8 cellular contexts compared by ENCODE assay signal in genomic region chr1:44406761-44407429, GRCh38. TPM values are rescaled to one million over a fixed set of nuclear protein-coding genes. Genes with fewer than 3 reads are reported as not detected.
A peak's percentile ranks its signal among the peaks of the same experiment; 100 is the strongest.
DNase-seq lines count a peak whose midpoint lies in the region; ATAC-seq, FAIRE-seq and TF ChIP-seq lines count a peak whose summit lies in the region.

No MANE protein-coding gene starts in this region.

- peaks cover 32% of the 10 kb centered on the region for H3K4me1 ChIP-seq in CD8-positive, alpha-beta memory T cell (ENCODE audit: insufficient read depth, low read length)
- H3K4me1 ChIP-seq in PC-9 (replicated peaks; ENCODE audit: insufficient read depth) (no peaks in the 10 kb centered on the region; the same call in 1 of the 2 replicates), pancreas (peaks cover 8 to 17% (median 8%) of the 10 kb centered on the region in 3 donors), adrenal gland (replicated peaks in 1 of 2) (peaks cover 14 to 27% of the 10 kb centered on the region in 2 donors)

- no peaks in the 10 kb centered on the region for H3K79me2 ChIP-seq in PC-9 (ENCODE audit: low read depth)

- TF ChIP-seq CTCF in PC-9 (conservative IDR thresholded peaks at IDR 0.05) (no peak), endothelial cell (IDR thresholded peaks at IDR 0.05; ENCODE audit: unreplicated experiment) (no peak), pancreas (IDR thresholded peaks at IDR 0.05) (no peak), adrenal gland (IDR thresholded peaks at IDR 0.05) (no peak)

- no peaks in the 10 kb centered on the region for H3K36me3 ChIP-seq in CD8-positive, alpha-beta memory T cell (ENCODE audit: insufficient read depth, low read length)
- H3K36me3 ChIP-seq in PC-9 (ENCODE audit: low read depth) (no peaks in the 10 kb centered on the region), pancreas (no peaks in the 10 kb centered on the region), adrenal gland (replicated peaks in 1 of 2) (no peaks in the 10 kb centered on the region)

- intact Hi-C loops in PC-9 (cut with micrococcal nuclease; ENCODE audit: unreplicated experiment): loop anchor here (10.0 kb wide), 1 partner anchor 188 kb away; no protein-coding TSS in a partner anchor
- intact Hi-C loops in pancreas (cut with DNase I): no loop called here
- intact Hi-C loops in adrenal gland (cut with DNase I): no loop called here

- no peak for TF ChIP-seq POLR2A in adrenal gland (IDR thresholded peaks at IDR 0.05)

- H3K9me3 Mint-ChIP-seq in CD8-positive, alpha-beta memory T cell: peaks cover 0 to 11% (median 3%) of the 10 kb centered on the region in 5 donors
- H3K9me3 Mint-ChIP-seq in endothelial cell (ENCODE audit: unreplicated experiment): no peaks in the 10 kb centered on the region

- peaks cover 44 to 60% of the 10 kb centered on the region in 2 donors for H3K27me3 Mint-ChIP-seq in CD8-positive, alpha-beta memory T cell
- H3K27me3 Mint-ChIP-seq in endothelial cell (ENCODE audit: unreplicated experiment): peaks cover 4% of the 10 kb centered on the region

- peak in 2 of 5 donors; percentile 3 to 7 for DNase-seq in CD8-positive, alpha-beta memory T cell
- DNase-seq in PC-9 (peak in 1 of 2 experiments; percentile 9), endothelial cell (ENCODE audit: low spot score) (peak; percentile 31), pancreas (peak in 2 of 6 donors; percentile 58 to 82), adrenal gland (no peak), GDM1 (lab: John Stamatoyannopoulos, UW) (no peak)

- no peaks in the 10 kb centered on the region for H3K9me3 ChIP-seq in CD8-positive, alpha-beta memory T cell (ENCODE audit: low read length)
- H3K9me3 ChIP-seq in PC-9 (ENCODE audit: insufficient read depth, low read depth) (no peaks in the 10 kb centered on the region), pancreas (no peaks in the 10 kb centered on the region), adrenal gland (replicated peaks in 1 of 3) (no peaks in the 10 kb centered on the region)

- CTCF ChIA-PET in CD8-positive, alpha-beta memory T cell (lab: Charles Lee): no interaction called here
- CTCF ChIA-PET in PC-9 (lab: Charles Lee): interaction anchor here (0.6 kb wide), 1 partner anchor 585 kb away, joined by 5 read pairs; no protein-coding TSS in a partner anchor

- H3K36me3 Mint-ChIP-seq in CD8-positive, alpha-beta memory T cell: no peaks in the 10 kb centered on the region
- H3K36me3 Mint-ChIP-seq in endothelial cell (ENCODE audit: low read depth, unreplicated experiment): no peaks in the 10 kb centered on the region

- H3K4me3 ChIP-seq in CD8-positive, alpha-beta memory T cell (ENCODE audit: low read length): no peak overlapping the region
- peak overlapping the region; percentile 68; the same call in 1 of the 2 replicates for H3K4me3 ChIP-seq in PC-9
- peak overlapping the region in 2 of 4 donors; percentile 31 to 39 for H3K4me3 ChIP-seq in pancreas
- H3K4me3 ChIP-seq in adrenal gland: peak overlapping the region in 1 of 4 donors; percentile 38

- ATAC-seq in pancreas (peak in 3 of 4 donors; percentile 8 to 38 (median 27)), HG03097 (IDR thresholded peaks at IDR 0.05; ENCODE audit: low FRiP score, unreplicated experiment) (no peak), HG03354 (IDR thresholded peaks at IDR 0.05; ENCODE audit: poor library complexity, severe bottlenecking, unreplicated experiment) (no peak)

- H3K27me3 ChIP-seq in CD8-positive, alpha-beta memory T cell (ENCODE audit: insufficient read depth, low read length, poor library complexity, severe bottlenecking): peaks cover 79% of the 10 kb centered on the region
- H3K27me3 ChIP-seq in PC-9 (ENCODE audit: insufficient read depth, low read depth) (no peaks in the 10 kb centered on the region), pancreas (peaks cover 15 to 66% (median 25%) of the 10 kb centered on the region in 4 donors), adrenal gland (peaks cover 90% of the 10 kb centered on the region)

- WGBS in pancreas, 2 donors: 3 to 5% methylated on average over 44 to 50 of the region's 50 CpGs
- 2 to 14% (median 3%) methylated on average over 13 to 50 of the region's 50 CpGs for WGBS in adrenal gland, 4 donors

- no peak for FAIRE-seq in pancreas (lab: Jason Lieb, UNC)

- H4K20me1 ChIP-seq in PC-9 (ENCODE audit: insufficient read depth): no peaks in the 10 kb centered on the region; the same call in 1 of the 2 replicates

- H2AFZ ChIP-seq in PC-9: peak overlapping the region; percentile 64; the same call in 1 of the 2 replicates

- peak overlapping the region; percentile 97 for H3K4me2 ChIP-seq in PC-9

- no peak overlapping the region for H3K27ac ChIP-seq in CD8-positive, alpha-beta memory T cell (ENCODE audit: low read depth, low read length)
- no peak overlapping the region for H3K27ac ChIP-seq in PC-9
- H3K27ac ChIP-seq in pancreas: no peak overlapping the region
- H3K27ac ChIP-seq in adrenal gland: no peak overlapping the region

- H3K4me3 Mint-ChIP-seq in CD8-positive, alpha-beta memory T cell: peak overlapping the region; percentile 41 to 94 (median 88)
- peak overlapping the region; percentile 97 for H3K4me3 Mint-ChIP-seq in endothelial cell (ENCODE audit: unreplicated experiment)

- no peaks in the 10 kb centered on the region for H3K9me2 ChIP-seq in PC-9 (ENCODE audit: insufficient read depth)

- H3K27ac Mint-ChIP-seq in CD8-positive, alpha-beta memory T cell: peak overlapping the region in 1 of 8 donors; percentile 43
- no peak overlapping the region for H3K27ac Mint-ChIP-seq in endothelial cell (ENCODE audit: unreplicated experiment)

- POLR2A ChIA-PET in CD8-positive, alpha-beta memory T cell (lab: Charles Lee): interaction anchor here (0.7 to 0.8 kb wide), 2 partner anchors 11 to 23 kb away, joined by 3 read pairs; no protein-coding TSS in a partner anchor
- POLR2A ChIA-PET in PC-9 (lab: Charles Lee; ENCODE audit: unreplicated experiment): no interaction called here

- H3F3A ChIP-seq in PC-9 (ENCODE audit: insufficient read depth, low read depth): peaks cover 4% of the 10 kb centered on the region; the same call in 1 of the 2 replicates

- BruUV-seq in PC-9 (replicated peaks; lab: Mats Ljungman, UMichigan): no TSS peak

- peaks cover 35 to 44% (median 37%) of the 10 kb centered on the region in 3 donors for H3K4me1 Mint-ChIP-seq in CD8-positive, alpha-beta memory T cell
- H3K4me1 Mint-ChIP-seq in endothelial cell (ENCODE audit: unreplicated experiment): peaks cover 29% of the 10 kb centered on the region

RNA-seq across cellular contexts. Expression of gene RNF220, which starts 1.8 kb away (rescaled TPM):
- 100 to 1,000 TPM; 115 TPM for total RNA-seq in CD8-positive, alpha-beta memory T cell
- polyA plus RNA-seq in CD8-positive, alpha-beta memory T cell: 104 TPM
- total RNA-seq in PC-9 (2021) (82.9 and 86.3 TPM in 2 replicates), endothelial cell (ENCODE audit: unreplicated experiment) (87.5 TPM), pancreas (10 to 100 TPM; 22.3 to 43.2 (median 29.2) TPM), adrenal gland (100 to 1,000 TPM in 4 of 8 donors, 10 to 100 TPM in 4; 55.9 to 150 (median 84.1) TPM)
- polyA plus RNA-seq in pancreas (10 to 100 TPM; 34.4 to 43.0 TPM), adrenal gland (10 to 100 TPM; 36.3 to 67.5 (median 50.2) TPM)

RNA-seq across cellular contexts. Expression of gene ERI3, which starts 51.8 kb away (rescaled TPM):
- total RNA-seq in CD8-positive, alpha-beta memory T cell: 10 to 100 TPM; 53.8 to 59.9 TPM
- 36.1 TPM for polyA plus RNA-seq in CD8-positive, alpha-beta memory T cell
- total RNA-seq in PC-9 (2021): 120 and 133 TPM in 2 replicates
- total RNA-seq in endothelial cell (ENCODE audit: unreplicated experiment): 42.6 TPM
- total RNA-seq in pancreas: 10 to 100 TPM; 18.9 to 27.4 (median 21.7) TPM
- polyA plus RNA-seq in pancreas: 10 to 100 TPM; 21.0 to 33.7 TPM
- total RNA-seq in adrenal gland: 10 to 100 TPM; 34.3 to 62.8 (median 47.9) TPM
- polyA plus RNA-seq in adrenal gland: 10 to 100 TPM; 33.8 to 43.4 (median 38.6) TPM

Comparison
In these comparisons a context has a peak if more than half of its experiments do, and no peak if none do; other contexts are left out.
1. ATAC-seq: peak in pancreas (3 of 4); none in HG03097 (single experiment) and HG03354 (single experiment).